Comparison of ENCODE assay signal across 1 cellular context in genomic region chr5:132866342-132867045, GRCh38.
TF ChIP-seq lines count a peak whose summit lies in the region.

GDF9 (minus strand) TSS chr5:132866469; CDS start chr5:132864533, 1,936 bp downstream.
UQCRQ (plus strand) TSS chr5:132866642; CDS start chr5:132866882, 240 bp downstream.

TF ChIP-seq in HepG2, 621 proteins besides CTCF, POLR2A, EP300 and RAD21 (continued from another document and continues in another):
- TF ChIP-seq ZNF609 (CRISPR knock-in tag; IDR thresholded peaks at IDR 0.05; ENCODE audit: borderline replicate concordance) (peak; percentile 39; the same call in 1 of the 2 replicates), TEAD3 (CRISPR knock-in tag; optimal IDR thresholded peaks at IDR 0.05; ENCODE audit: borderline replicate concordance) (peak; percentile 49), CSRNP1 (CRISPR knock-in tag; IDR thresholded peaks at IDR 0.05) (peak; percentile 85), JUND (CRISPR knock-in tag; IDR thresholded peaks at IDR 0.05) (peak; percentile 59; the same call in 1 of the 2 replicates), GABPA (IDR thresholded peaks at IDR 0.05; ENCODE audit: low read depth, low read length) (peak; percentile 82), GABPA (CRISPR knock-in tag; IDR thresholded peaks at IDR 0.05; ENCODE audit: low read depth) (peak; percentile 98), KDM4B (CRISPR knock-in tag; IDR thresholded peaks at IDR 0.05) (peak; percentile 80), ZNF713 (CRISPR knock-in tag; IDR thresholded peaks at IDR 0.05) (no peak), ZNF879 (CRISPR knock-in tag; IDR thresholded peaks at IDR 0.05) (no peak), ZNF430 (CRISPR knock-in tag; IDR thresholded peaks at IDR 0.05) (peak; percentile 74; the same call in 1 of the 2 replicates), XRCC5 (optimal IDR thresholded peaks at IDR 0.05; ENCODE audit: low read length) (peak; percentile 95), ZNF556 (CRISPR knock-in tag; IDR thresholded peaks at IDR 0.05; ENCODE audit: borderline replicate concordance) (no peak; the same call in 1 of the 2 replicates), AGO2 (optimal IDR thresholded peaks at IDR 0.05; ENCODE audit: low read depth, low read length) (peak; percentile 96), AHR (CRISPR knock-in tag; IDR thresholded peaks at IDR 0.05) (peak; percentile 10; the same call in 1 of the 2 replicates), ZNF720 (CRISPR knock-in tag; IDR thresholded peaks at IDR 0.05) (no peak), ZXDC (CRISPR knock-in tag; IDR thresholded peaks at IDR 0.05) (no peak), POLR2AphosphoS2 (IDR thresholded peaks at IDR 0.05; ENCODE audit: low read depth, low read length) (0 out of 2 replicates have a peak, but pooled peaks have one; percentile 53), NKX3-1 (CRISPR knock-in tag; IDR thresholded peaks at IDR 0.05) (0 out of 2 replicates have a peak, but pooled peaks have one; percentile 29), ZBTB4 (CRISPR knock-in tag; IDR thresholded peaks at IDR 0.05; ENCODE audit: borderline replicate concordance) (0 out of 2 replicates have a peak, but pooled peaks have one; percentile 50), REPIN1 (CRISPR knock-in tag; IDR thresholded peaks at IDR 0.05; ENCODE audit: borderline replicate concordance, low read depth) (peak; percentile 96), DZIP1 (CRISPR knock-in tag; IDR thresholded peaks at IDR 0.05) (no peak), DDIT3 (CRISPR knock-in tag; IDR thresholded peaks at IDR 0.05) (no peak), KAT7 (CRISPR knock-in tag; IDR thresholded peaks at IDR 0.05; ENCODE audit: borderline replicate concordance) (peak; percentile 64), NCOA5 (CRISPR knock-in tag; IDR thresholded peaks at IDR 0.05) (no peak), ZNF414 (CRISPR knock-in tag; IDR thresholded peaks at IDR 0.05) (0 out of 2 replicates have a peak, but pooled peaks have one; percentile 32), NRL (CRISPR knock-in tag; IDR thresholded peaks at IDR 0.05; ENCODE audit: borderline replicate concordance) (no peak; the same call in 1 of the 2 replicates), SNAPC4 (CRISPR knock-in tag; IDR thresholded peaks at IDR 0.05) (peak; percentile 16), ZFP90 (CRISPR knock-in tag; IDR thresholded peaks at IDR 0.05; ENCODE audit: borderline replicate concordance) (0 out of 2 replicates have a peak, but pooled peaks have one; percentile 40), ONECUT2 (CRISPR knock-in tag; IDR thresholded peaks at IDR 0.05) (no peak), ZNF709 (CRISPR knock-in tag; IDR thresholded peaks at IDR 0.05) (peak; percentile 85; the same call in 1 of the 2 replicates)
